1 cellular context compared by ENCODE assay signal in the genomic region with DNA sequence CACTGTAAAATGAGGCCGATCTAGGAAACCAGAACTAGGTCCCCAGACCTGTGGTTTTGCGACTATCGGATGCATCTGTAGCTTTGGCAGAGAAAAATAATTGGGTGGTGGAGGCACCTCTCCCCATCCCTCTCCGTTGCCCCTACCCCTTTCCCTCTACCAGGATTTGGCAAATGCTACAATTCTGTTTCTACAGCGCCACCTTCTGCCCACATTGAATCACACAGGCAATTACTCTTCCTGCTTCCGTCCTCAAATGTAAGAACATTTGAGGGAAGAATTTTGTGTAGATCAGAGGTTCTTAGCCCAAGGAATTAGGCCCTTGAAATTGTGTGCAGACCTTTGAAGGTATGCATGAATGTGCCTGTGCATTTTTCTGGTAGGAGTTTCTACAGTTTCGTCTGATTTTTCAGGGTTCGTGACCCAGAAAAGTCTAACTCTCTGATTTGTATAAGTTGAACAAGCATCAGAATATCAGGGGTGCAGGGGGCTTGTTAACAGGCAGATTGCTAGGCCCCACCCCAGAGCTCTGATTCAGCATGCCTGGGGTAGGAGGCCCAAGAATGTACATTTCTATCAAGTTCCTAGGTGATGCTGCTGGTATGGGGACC.
TF ChIP-seq lines count a peak whose summit lies in the region.

No MANE protein-coding gene starts in this region.

TF ChIP-seq in HEK293T, 16 proteins besides CTCF, POLR2A, EP300 and RAD21 (continued from another document):
- TF ChIP-seq ELF4 (IDR thresholded peaks at IDR 0.05) = no peak
- no peak for TF ChIP-seq FOXM1 (IDR thresholded peaks at IDR 0.05; ENCODE audit: borderline replicate concordance)
- no peak for TF ChIP-seq TARDBP (IDR thresholded peaks at IDR 0.05)
